In genomic region chr10:86698207-86698940, GRCh38 we compare ENCODE assay signal across 22 cellular contexts. TPM values are rescaled to one million over a fixed set of nuclear protein-coding genes. Genes with fewer than 3 reads are reported as not detected.
DNase-seq lines count a peak whose midpoint lies in the region; ATAC-seq and TF ChIP-seq lines count a peak whose summit lies in the region.
"Had no signal": no experiment of that assay in that cellular context is flagged by ENCODE, and none has a peak within 500 bp of the region (broad histone marks: within the 10 kb centered on the region; RNA-seq: fewer than 3 reads in every experiment).

No MANE protein-coding gene starts in this region.

- no peak overlapping the region for H3K4me2 ChIP-seq in neural progenitor cell

- H3K9ac ChIP-seq in neural progenitor cell, result no peak overlapping the region
- H3K9ac ChIP-seq: GM23248 had no signal

- H3K9me3 Mint-ChIP-seq in Caco-2 (ENCODE audit: unreplicated experiment), result no peaks in the 10 kb centered on the region
- H3K9me3 Mint-ChIP-seq in neural progenitor cell, result no peaks in the 10 kb centered on the region
- H3K9me3 Mint-ChIP-seq: activated CD8-positive, alpha-beta T cell treated with anti-CD3 and anti-CD28 coated beads for 36 hours; activated naive CD8-positive, alpha-beta T cell treated with anti-CD3 and anti-CD28 coated beads for 36 hours; activated T-cell treated with anti-CD3 and anti-CD28 coated beads, Interleukin-2, amount 50 U/mL, for 72 hours; natural killer cell treated with Interleukin-12 subunit alpha and Interleukin-12 subunit beta and Interleukin-15 and Interleukin-18, amount 100 ng/mL, for 72 hours had no signal

- TF ChIP-seq CTCF in Caco-2 (IDR thresholded peaks at IDR 0.05; ENCODE audit: insufficient read depth in 1 of 2, low read depth in 1 of 2, low read length in 1 of 2, severe bottlenecking in 1 of 2, unreplicated experiment in 1 of 2), result peak; percentile 19 to 37
- peak; percentile 79; the same call in 1 of the 2 replicates for TF ChIP-seq CTCF in Panc1 (IDR thresholded peaks at IDR 0.05)
- TF ChIP-seq CTCF in epithelial cell of proximal tubule (conservative IDR thresholded peaks at IDR 0.05; ENCODE audit: low read depth, low read length), result peak; percentile 33
- peak; percentile 28 for TF ChIP-seq CTCF in neural progenitor cell (IDR thresholded peaks at IDR 0.05)

- POLR2A ChIA-PET in Caco-2 (lab: Charles Lee) (no interaction called here), Panc1 (lab: Charles Lee) (no interaction called here)

- no peaks in the 10 kb centered on the region for H3K79me2 ChIP-seq in neural progenitor cell (ENCODE audit: low read depth)

- in situ Hi-C loops in Panc1 (cut with HindIII; ENCODE audit: low pct_unique_long_range_greater_than_20kb, low sequenced_read_pairs), result no loop called here

- no peak overlapping the region for H2AFZ ChIP-seq in neural progenitor cell (replicated peaks)
- H2AFZ ChIP-seq: GM23248 had no signal

- ATAC-seq in Panc1, result peak; percentile 72
- ATAC-seq in sciatic nerve, result no peak
- ATAC-seq in HG02678 (IDR thresholded peaks at IDR 0.05; ENCODE audit: unreplicated experiment), result no peak
- ATAC-seq in HG02623 (IDR thresholded peaks at IDR 0.05; ENCODE audit: unreplicated experiment), result no peak
- ATAC-seq: activated CD8-positive, alpha-beta T cell treated with anti-CD3 and anti-CD28 coated beads for 36 hours; activated T-cell treated with anti-CD3 and anti-CD28 coated beads, Interleukin-2, amount 50 U/mL, for 72 hours; foreskin keratinocyte; natural killer cell treated with Interleukin-12 subunit alpha and Interleukin-12 subunit beta and Interleukin-15 and Interleukin-18, amount 100 ng/mL, for 72 hours had no signal

- CTCF ChIA-PET in Caco-2 (lab: Charles Lee), result no interaction called here
- CTCF ChIA-PET in Panc1 (lab: Charles Lee), result no interaction called here

- no peaks in the 10 kb centered on the region for H3K9me3 ChIP-seq in Caco-2
- no peaks in the 10 kb centered on the region for H3K9me3 ChIP-seq in Panc1 (ENCODE audit: control insufficient read depth, insufficient read depth, low read depth, low read length)
- H3K9me3 ChIP-seq in neural progenitor cell (ENCODE audit: low read depth), result no peaks in the 10 kb centered on the region
- H3K9me3 ChIP-seq: MG63 had no signal

- H3K4me3 Mint-ChIP-seq in Caco-2 (ENCODE audit: unreplicated experiment), result no peak overlapping the region
- H3K4me3 Mint-ChIP-seq in neural progenitor cell, result no peak overlapping the region
- H3K4me3 Mint-ChIP-seq: activated CD8-positive, alpha-beta T cell treated with anti-CD3 and anti-CD28 coated beads for 36 hours; activated naive CD8-positive, alpha-beta T cell treated with anti-CD3 and anti-CD28 coated beads for 36 hours; activated T-cell treated with anti-CD3 and anti-CD28 coated beads, Interleukin-2, amount 50 U/mL, for 72 hours; natural killer cell treated with Interleukin-12 subunit alpha and Interleukin-12 subunit beta and Interleukin-15 and Interleukin-18, amount 100 ng/mL, for 72 hours had no signal

- H3K4me3 ChIP-seq in Caco-2 (ENCODE audit: low read depth, low read length) (no peak overlapping the region), Panc1 (ENCODE audit: low read depth in 2 of 2, low read length in 2 of 2) (no peak overlapping the region), epithelial cell of proximal tubule (ENCODE audit: low read depth, low read length) (no peak overlapping the region), neural progenitor cell (no peak overlapping the region)
- H3K4me3 ChIP-seq: GM23248, MG63 had no signal

- H3K27ac ChIP-seq in Panc1 (ENCODE audit: low read length) (no peak overlapping the region), neural progenitor cell (no peak overlapping the region)
- H3K27ac ChIP-seq: foreskin keratinocyte, GM23248 had no signal

- peak in 1 of 2 experiments; percentile 24 for DNase-seq in Caco-2
- DNase-seq in Panc1 (ENCODE audit: low read depth, low spot score), result no peak
- DNase-seq in epithelial cell of proximal tubule (ENCODE audit: low read depth), result no peak
- DNase-seq in neural progenitor cell (ENCODE audit: low spot score), result no peak
- no peak for DNase-seq in OCI-M1 (lab: John Stamatoyannopoulos, UW)
- no peak for DNase-seq in sciatic nerve (ENCODE audit: low spot score)
- DNase-seq: activated CD8-positive, alpha-beta T cell treated with anti-CD3 and anti-CD28 coated beads for 36 hours; activated naive CD8-positive, alpha-beta T cell treated with anti-CD3 and anti-CD28 coated beads for 36 hours; activated T-cell treated with anti-CD3 and anti-CD28 coated beads, Interleukin-2, amount 50 U/mL, for 72 hours; caudate nucleus; effector memory CD4-positive, alpha-beta T cell; foreskin keratinocyte; GM23248; MG63; NCI-H187 treated with DMSO at 0.1 percent for 48 hours; NCI-H446 treated with DMSO at 0.1 percent for 48 hours; stimulated activated CD4-positive, alpha-beta T cell treated with anti-CD3 and anti-CD28 coated beads, Interleukin-1b, Interleukin-23, amount 100 ng/mL, for 48 hours had no signal

- H3K4me1 Mint-ChIP-seq in Caco-2 (ENCODE audit: low read depth, unreplicated experiment), result no peaks in the 10 kb centered on the region
- H3K4me1 Mint-ChIP-seq in neural progenitor cell, result peaks cover 19% of the 10 kb centered on the region
- H3K4me1 Mint-ChIP-seq: activated naive CD8-positive, alpha-beta T cell treated with anti-CD3 and anti-CD28 coated beads for 36 hours had no signal

- peaks cover 4% of the 10 kb centered on the region for H3K36me3 Mint-ChIP-seq in Caco-2 (ENCODE audit: insufficient read depth, unreplicated experiment)
- no peaks in the 10 kb centered on the region for H3K36me3 Mint-ChIP-seq in neural progenitor cell
- H3K36me3 Mint-ChIP-seq: activated naive CD8-positive, alpha-beta T cell treated with anti-CD3 and anti-CD28 coated beads for 36 hours; natural killer cell treated with Interleukin-12 subunit alpha and Interleukin-12 subunit beta and Interleukin-15 and Interleukin-18, amount 100 ng/mL, for 72 hours had no signal

- H3K27me3 ChIP-seq in Caco-2 (replicated peaks; ENCODE audit: control insufficient read depth, insufficient read depth, low read length) (no peaks in the 10 kb centered on the region), Panc1 (ENCODE audit: control insufficient read depth, insufficient read depth, low read length) (no peaks in the 10 kb centered on the region), neural progenitor cell (no peaks in the 10 kb centered on the region)
- H3K27me3 ChIP-seq: MG63 had no signal

- BruUV-seq in Caco-2 (replicated peaks; lab: Mats Ljungman, UMichigan), result no TSS peak
- BruUV-seq in Panc1 (replicated peaks; lab: Mats Ljungman, UMichigan), result no TSS peak

- peaks cover 3% of the 10 kb centered on the region for H3F3A ChIP-seq in neural progenitor cell (ENCODE audit: low read depth)

- H3K4me1 ChIP-seq in Caco-2 (no peaks in the 10 kb centered on the region), Panc1 (ENCODE audit: control insufficient read depth, insufficient read depth, low read length) (peaks cover 3% of the 10 kb centered on the region), neural progenitor cell (peaks cover 3% of the 10 kb centered on the region)
- H3K4me1 ChIP-seq: foreskin keratinocyte had no signal

- intact Hi-C loops in Caco-2 (cut with micrococcal nuclease; ENCODE audit: unreplicated experiment), result no loop called here
- intact Hi-C loops in Panc1 (cut with micrococcal nuclease; ENCODE audit: unreplicated experiment), result loop anchor here (5.0 kb wide), 1 partner anchor 199 kb away; no protein-coding TSS in a partner anchor
- intact Hi-C loops in sciatic nerve (cut with DNase I), result no loop called here

- H3K27me3 Mint-ChIP-seq in Caco-2 (ENCODE audit: insufficient read depth, unreplicated experiment), result peaks cover 2% of the 10 kb centered on the region
- peaks cover 7% of the 10 kb centered on the region for H3K27me3 Mint-ChIP-seq in neural progenitor cell (ENCODE audit: insufficient read depth, low read depth)
- H3K27me3 Mint-ChIP-seq: activated CD8-positive, alpha-beta T cell treated with anti-CD3 and anti-CD28 coated beads for 36 hours; activated naive CD8-positive, alpha-beta T cell treated with anti-CD3 and anti-CD28 coated beads for 36 hours had no signal

- H3K27ac Mint-ChIP-seq in Caco-2 (ENCODE audit: unreplicated experiment) (no peak overlapping the region), neural progenitor cell (no peak overlapping the region)
- H3K27ac Mint-ChIP-seq: activated CD8-positive, alpha-beta T cell treated with anti-CD3 and anti-CD28 coated beads for 36 hours; activated naive CD8-positive, alpha-beta T cell treated with anti-CD3 and anti-CD28 coated beads for 36 hours; activated T-cell treated with anti-CD3 and anti-CD28 coated beads, Interleukin-2, amount 50 U/mL, for 72 hours; natural killer cell treated with Interleukin-12 subunit alpha and Interleukin-12 subunit beta and Interleukin-15 and Interleukin-18, amount 100 ng/mL, for 72 hours had no signal

- H3K36me3 ChIP-seq in Caco-2 (ENCODE audit: control insufficient read depth, insufficient read depth, low read length) (no peaks in the 10 kb centered on the region), Panc1 (ENCODE audit: control insufficient read depth, insufficient read depth, low read length) (no peaks in the 10 kb centered on the region), neural progenitor cell (no peaks in the 10 kb centered on the region)
- H3K36me3 ChIP-seq: MG63 had no signal

- H4K20me1 ChIP-seq in neural progenitor cell (ENCODE audit: low read depth), result no peaks in the 10 kb centered on the region

RNA-seq across cellular contexts. Expression of gene LDB3, which starts 30.1 kb away (rescaled TPM):
- total RNA-seq in Caco-2 (2022) (0.09 TPM in 1 of 2 replicates, not detected in the other), Panc1 (2021; ENCODE audit: unreplicated experiment) (0.15 TPM), epithelial cell of proximal tubule (not detected in 2 replicates), neural progenitor cell (ENCODE audit: low replicate concordance) (0.03 TPM in 1 of 2 replicates, not detected in the other), sciatic nerve (4.9 TPM)
- polyA plus RNA-seq in Panc1 (2012; ENCODE audit: insufficient read length), result 0.31 TPM
- total RNA-seq: foreskin keratinocyte; HT1080; lung microvascular endothelial cell; natural killer cell treated with Interleukin-12 subunit alpha and Interleukin-12 subunit beta and Interleukin-15 and Interleukin-18, amount 100 ng/mL, for 72 hours had no signal
- polyA plus RNA-seq: foreskin keratinocyte had no signal

RNA-seq across cellular contexts. Expression of gene OPN4, which starts 44.0 kb away (rescaled TPM):
- total RNA-seq in Caco-2 (2022) (not detected in 2 replicates), Panc1 (2021; ENCODE audit: unreplicated experiment) (not detected), epithelial cell of proximal tubule (not detected in 2 replicates), neural progenitor cell (ENCODE audit: low replicate concordance) (not detected in 2 replicates), sciatic nerve (0.18 TPM)
- polyA plus RNA-seq in Panc1 (2012; ENCODE audit: insufficient read length), result not detected
- total RNA-seq: activated CD8-positive, alpha-beta T cell treated with anti-CD3 and anti-CD28 coated beads for 36 hours; activated naive CD8-positive, alpha-beta T cell treated with anti-CD3 and anti-CD28 coated beads for 36 hours; activated T-cell treated with anti-CD3 and anti-CD28 coated beads, Interleukin-2, amount 50 U/mL, for 72 hours; foreskin keratinocyte; GM23248; HT1080; lung microvascular endothelial cell; natural killer cell treated with Interleukin-12 subunit alpha and Interleukin-12 subunit beta and Interleukin-15 and Interleukin-18, amount 100 ng/mL, for 72 hours had no signal
- polyA plus RNA-seq: foreskin keratinocyte, GM23248 had no signal

RNA-seq across cellular contexts. Expression of gene BMPR1A, which starts 58.0 kb away (rescaled TPM):
- total RNA-seq in Caco-2 (2022) (53.4 and 63.2 TPM in 2 replicates), Panc1 (2021; ENCODE audit: unreplicated experiment) (94.3 TPM), epithelial cell of proximal tubule (15.5 and 22.4 TPM in 2 replicates), neural progenitor cell (ENCODE audit: low replicate concordance) (60.8 and 76.2 TPM in 2 replicates), sciatic nerve (76.0 TPM)
- polyA plus RNA-seq in Panc1 (2012; ENCODE audit: insufficient read length), result 22.0 TPM

Comparison
In these comparisons a context has a peak if more than half of its experiments do, and no peak if none do; other contexts are left out.
1. CTCF ChIP-seq: peak in every context shown above with its lines; median percentile 79 in Panc1; 33 in epithelial cell of proximal tubule; 28 in Caco-2; 28 in neural progenitor cell.